In the genomic region with DNA sequence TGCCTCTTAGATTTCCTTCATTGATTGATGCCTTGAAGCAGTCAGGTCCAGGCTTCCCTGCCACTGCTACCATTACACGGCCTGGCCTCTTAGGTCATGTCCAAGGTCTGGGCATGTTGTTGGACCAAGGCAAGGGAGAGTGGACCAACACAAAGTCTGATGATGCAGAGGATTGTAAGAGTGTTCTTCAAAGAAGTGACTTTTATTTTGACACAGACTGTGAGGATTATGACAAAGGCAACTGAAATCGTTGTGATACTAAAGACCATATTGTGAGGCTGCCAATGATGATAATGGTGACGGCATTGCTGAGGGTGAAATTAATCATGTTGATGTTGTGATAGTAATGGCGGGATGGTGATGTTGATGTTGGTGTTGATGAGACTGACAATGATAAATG, we compare ENCODE assay signal across 27 cellular contexts.
"Had no signal": no experiment of that assay in that cellular context is flagged by ENCODE, and none has a peak within 500 bp of the region (broad histone marks: within the 10 kb centered on the region; RNA-seq: fewer than 3 reads in every experiment).

No MANE protein-coding gene starts in this region.

- H3K9me3 ChIP-seq: gastrocnemius medialis, right lobe of liver, testis, transverse colon had no signal

- H3K4me1 ChIP-seq: gastrocnemius medialis, right lobe of liver, transverse colon had no signal

- ATAC-seq: activated CD4-positive, alpha-beta T cell treated with anti-CD3 and anti-CD28 coated beads for 36 hours; activated naive CD8-positive, alpha-beta T cell treated with anti-CD3 and anti-CD28 coated beads, Interleukin-2, amount 50 U/mL, for 24 hours; activated T-cell treated with anti-CD3 and anti-CD28 coated beads, Interleukin-2, amount 50 U/mL, for 4 hours; activated T-helper 17 cell treated with anti-CD3 and anti-CD28 coated beads, Interleukin-2, amount 50 U/mL, for 72 hours; gastrocnemius medialis; right lobe of liver; stimulated activated naive CD8-positive, alpha-beta T cell treated with anti-CD3 and anti-CD28 coated beads, Interleukin-15, Interleukin-2, amounts not matched to agents 100 U/mL and 50 U/mL, for 24 hours had no signal

- H3K27ac ChIP-seq: gastrocnemius medialis, right lobe of liver, skin epidermis, testis, transverse colon had no signal

- H3K27ac Mint-ChIP-seq: activated CD4-positive, alpha-beta memory T cell treated with anti-CD3 and anti-CD28 coated beads for 36 hours; activated CD4-positive, alpha-beta T cell treated with anti-CD3 and anti-CD28 coated beads for 36 hours; activated naive CD4-positive, alpha-beta T cell treated with anti-CD3 and anti-CD28 coated beads, Interleukin-2, amount 50 U/mL, for 24 hours; activated naive CD8-positive, alpha-beta T cell treated with anti-CD3 and anti-CD28 coated beads, Interleukin-2, amount 50 U/mL, for 24 hours; activated T-helper 17 cell treated with anti-CD3 and anti-CD28 coated beads, Interleukin-2, amount 50 U/mL, for 72 hours; naive B cell; T-helper 2 cell treated with Interferon-gamma antibody and Interleukin-4, amounts not matched to agents 5 μg/mL and 100 μg/mL, for 36 hours had no signal

- H3K4me3 Mint-ChIP-seq: activated CD4-positive, alpha-beta memory T cell treated with anti-CD3 and anti-CD28 coated beads for 36 hours; activated CD4-positive, alpha-beta T cell treated with anti-CD3 and anti-CD28 coated beads for 36 hours; activated naive CD4-positive, alpha-beta T cell treated with anti-CD3 and anti-CD28 coated beads, Interleukin-2, amount 50 U/mL, for 24 hours; activated naive CD8-positive, alpha-beta T cell treated with anti-CD3 and anti-CD28 coated beads, Interleukin-2, amount 50 U/mL, for 24 hours; activated T-cell treated with anti-CD3 and anti-CD28 coated beads, Interleukin-2, amount 50 U/mL, for 4 hours; activated T-helper 17 cell treated with anti-CD3 and anti-CD28 coated beads, Interleukin-2, amount 50 U/mL, for 72 hours; naive B cell; neural crest cell; T-helper 2 cell treated with Interferon-gamma antibody and Interleukin-4, amounts not matched to agents 5 μg/mL and 100 μg/mL, for 36 hours had no signal

- H3K4me1 Mint-ChIP-seq: activated CD4-positive, alpha-beta T cell treated with anti-CD3 and anti-CD28 coated beads for 36 hours; activated naive CD4-positive, alpha-beta T cell treated with anti-CD3 and anti-CD28 coated beads, Interleukin-2, amount 50 U/mL, for 24 hours; activated naive CD8-positive, alpha-beta T cell treated with anti-CD3 and anti-CD28 coated beads, Interleukin-2, amount 50 U/mL, for 24 hours; activated T-helper 17 cell treated with anti-CD3 and anti-CD28 coated beads, Interleukin-2, amount 50 U/mL, for 72 hours; naive B cell had no signal

- H3K36me3 Mint-ChIP-seq: activated CD4-positive, alpha-beta memory T cell treated with anti-CD3 and anti-CD28 coated beads for 36 hours; activated naive CD4-positive, alpha-beta T cell treated with anti-CD3 and anti-CD28 coated beads, Interleukin-2, amount 50 U/mL, for 24 hours; naive B cell had no signal

- H3K9me3 Mint-ChIP-seq: activated CD4-positive, alpha-beta memory T cell treated with anti-CD3 and anti-CD28 coated beads for 36 hours; activated naive CD4-positive, alpha-beta T cell treated with anti-CD3 and anti-CD28 coated beads, Interleukin-2, amount 50 U/mL, for 24 hours; activated naive CD8-positive, alpha-beta T cell treated with anti-CD3 and anti-CD28 coated beads, Interleukin-2, amount 50 U/mL, for 24 hours; activated T-cell treated with anti-CD3 and anti-CD28 coated beads, Interleukin-2, amount 50 U/mL, for 4 hours; activated T-helper 17 cell treated with anti-CD3 and anti-CD28 coated beads, Interleukin-2, amount 50 U/mL, for 72 hours; neural crest cell; T-helper 2 cell treated with Interferon-gamma antibody and Interleukin-4, amounts not matched to agents 5 μg/mL and 100 μg/mL, for 36 hours had no signal

- H3K27me3 ChIP-seq: right lobe of liver, testis had no signal

- DNase-seq: activated CD4-positive, alpha-beta memory T cell treated with anti-CD3 and anti-CD28 coated beads for 36 hours; activated CD4-positive, alpha-beta T cell treated with anti-CD3 and anti-CD28 coated beads for 36 hours; activated CD4-positive, CD25-positive, alpha-beta regulatory T cell; activated gamma-delta T cell treated with Interleukin-2 at 50 U/mL for 16 hours; activated naive CD8-positive, alpha-beta T cell treated with anti-CD3 and anti-CD28 coated beads, Interleukin-2, amount 50 U/mL, for 24 hours; activated T-cell treated with anti-CD3 and anti-CD28 coated beads, Interleukin-2, amount 50 U/mL, for 4 hours; amygdala; caudate nucleus; dermis blood vessel endothelial cell; effector CD8-positive, alpha-beta T cell; gastrocnemius medialis; glutamatergic neuron; left cardiac atrium; naive B cell; nucleus accumbens; right lobe of liver; stimulated activated CD4-positive, alpha-beta T cell treated with anti-CD3 and anti-CD28 coated beads, Interleukin-12 subunit alpha, Interleukin-12 subunit beta, amount 100 ng/mL, for 4 hours; stimulated activated CD4-positive, alpha-beta T cell treated with anti-CD3 and anti-CD28 coated beads, Interleukin-4, amount 100 ng/mL, for 1 hour; stimulated activated naive CD8-positive, alpha-beta T cell treated with anti-CD3 and anti-CD28 coated beads, Interleukin-15, Interleukin-2, amounts not matched to agents 100 U/mL and 50 U/mL, for 24 hours; T-helper 1 cell; transverse colon had no signal

- H3K36me3 ChIP-seq: gastrocnemius medialis, right lobe of liver, transverse colon had no signal

- H3K4me3 ChIP-seq: gastrocnemius medialis, right lobe of liver, skin epidermis, testis, transverse colon had no signal
